In genomic region chrX:138847930-138848329, GRCh38 we compare ENCODE assay signal across 16 cellular contexts.
DNase-seq lines count a peak whose midpoint lies in the region; ATAC-seq, FAIRE-seq and TF ChIP-seq lines count a peak whose summit lies in the region.
"Had no signal": no experiment of that assay in that cellular context is flagged by ENCODE, and none has a peak within 500 bp of the region (broad histone marks: within the 10 kb centered on the region; RNA-seq: fewer than 3 reads in every experiment).

No MANE protein-coding gene starts in this region.

- H3K4me3 ChIP-seq in AG10803 (ENCODE audit: low read length) (no peak overlapping the region), kidney (ENCODE audit: low read length in 2 of 2) (no peak overlapping the region), neuronal stem cell (ENCODE audit: low read length in 2 of 2) (no peak overlapping the region)
- H3K4me3 ChIP-seq: mucosa of descending colon, right atrium auricular region had no signal

- no peaks in the 10 kb centered on the region for H3K9me3 ChIP-seq in kidney (ENCODE audit: control insufficient read depth in 1 of 2, low read length in 2 of 2)
- no peaks in the 10 kb centered on the region for H3K9me3 ChIP-seq in neuronal stem cell (replicated peaks in 1 of 2; ENCODE audit: control insufficient read depth in 2 of 2, insufficient read depth in 1 of 2, low read depth in 1 of 2, low read length in 2 of 2)
- H3K9me3 ChIP-seq: mucosa of descending colon, right atrium auricular region had no signal

- H3K9me3 Mint-ChIP-seq in brain: peaks cover 0 to 2% (median 0%) of the 10 kb centered on the region in 5 experiments
- H3K9me3 Mint-ChIP-seq: activated CD4-positive, alpha-beta memory T cell treated with anti-CD3 and anti-CD28 coated beads, Interleukin-2, amount 10 ng/mL, durations not matched to agents 7 days and 5 days; CD4-positive, alpha-beta T cell; T-helper 2 cell treated with Interferon-gamma antibody and Interleukin-4, amounts not matched to agents 5 μg/mL and 100 μg/mL, for 36 hours had no signal

- H3K23ac ChIP-seq in neuronal stem cell (ENCODE audit: low read depth, low read length, poor library complexity): no peak overlapping the region

- H3K4ac ChIP-seq in neuronal stem cell (ENCODE audit: low read length): no peak overlapping the region

- no peak overlapping the region for H3K18ac ChIP-seq in neuronal stem cell (ENCODE audit: low read length)

- H3K4me3 Mint-ChIP-seq in brain: no peak overlapping the region
- H3K4me3 Mint-ChIP-seq: activated CD4-positive, alpha-beta memory T cell treated with anti-CD3 and anti-CD28 coated beads, Interleukin-2, amount 10 ng/mL, durations not matched to agents 7 days and 5 days; CD4-positive, alpha-beta T cell; IgD-negative memory B cell; T-helper 2 cell treated with Interferon-gamma antibody and Interleukin-4, amounts not matched to agents 5 μg/mL and 100 μg/mL, for 36 hours had no signal

- H2BK5ac ChIP-seq in neuronal stem cell (ENCODE audit: low read length): no peak overlapping the region

- no peak overlapping the region for H3K27ac Mint-ChIP-seq in brain
- H3K27ac Mint-ChIP-seq: activated CD4-positive, alpha-beta memory T cell treated with anti-CD3 and anti-CD28 coated beads, Interleukin-2, amount 10 ng/mL, durations not matched to agents 7 days and 5 days; CD4-positive, alpha-beta T cell; IgD-negative memory B cell; T-helper 2 cell treated with Interferon-gamma antibody and Interleukin-4, amounts not matched to agents 5 μg/mL and 100 μg/mL, for 36 hours had no signal

- DNase-seq in AG10803 (ENCODE audit: low read depth) (peak; percentile 51), HT1080 (ENCODE audit: low read depth) (peak; percentile 0), kidney (no peak), neuronal stem cell (ENCODE audit: low spot score) (no peak), NCI-H1436 (lab: John Stamatoyannopoulos, UW) (no peak), middle frontal gyrus (ENCODE audit: extremely low spot score, low spot score) (no peak)
- DNase-seq: activated CD4-positive, alpha-beta memory T cell treated with anti-CD3 and anti-CD28 coated beads, Interleukin-2, amount 10 ng/mL, durations not matched to agents 7 days and 5 days; brain microvascular endothelial cell; CD4-positive, alpha-beta T cell; mucosa of descending colon; NCI-H2029 had no signal

- no peaks in the 10 kb centered on the region for H3K27me3 ChIP-seq in neuronal stem cell (ENCODE audit: control insufficient read depth in 3 of 3, insufficient read depth in 3 of 3, low read depth in 1 of 3, low read length in 3 of 3)
- H3K27me3 ChIP-seq: brain microvascular endothelial cell, right atrium auricular region had no signal

- H2AK5ac ChIP-seq in neuronal stem cell (ENCODE audit: low read depth, low read length): no peak overlapping the region

- H3K4me1 ChIP-seq in kidney (ENCODE audit: control insufficient read depth in 1 of 2, insufficient read depth in 1 of 2, low read depth in 1 of 2, low read length in 2 of 2) (no peaks in the 10 kb centered on the region), neuronal stem cell (ENCODE audit: control insufficient read depth in 2 of 2, insufficient read depth in 1 of 2, low read depth in 1 of 2, low read length in 2 of 2) (peaks cover 0 to 3% of the 10 kb centered on the region in 2 donors)
- H3K4me1 ChIP-seq: right atrium auricular region had no signal

- ATAC-seq in GM19324 (IDR thresholded peaks at IDR 0.05; ENCODE audit: low FRiP score, unreplicated experiment): no peak
- ATAC-seq: mucosa of descending colon had no signal

- H4K91ac ChIP-seq in neuronal stem cell (ENCODE audit: low read depth, low read length, poor library complexity): no peak overlapping the region

- peaks cover 14% of the 10 kb centered on the region for H3K4me1 Mint-ChIP-seq in brain
- H3K4me1 Mint-ChIP-seq: activated CD4-positive, alpha-beta memory T cell treated with anti-CD3 and anti-CD28 coated beads, Interleukin-2, amount 10 ng/mL, durations not matched to agents 7 days and 5 days; IgD-negative memory B cell had no signal

- no peak overlapping the region for H2BK120ac ChIP-seq in neuronal stem cell (ENCODE audit: low read depth, low read length)

- no peak overlapping the region for H3K4me2 ChIP-seq in neuronal stem cell (ENCODE audit: insufficient read depth, low read length, poor library complexity, severe bottlenecking)

- H3K79me1 ChIP-seq in neuronal stem cell (ENCODE audit: low read depth, low read length): no peaks in the 10 kb centered on the region

- no peak overlapping the region for H2BK12ac ChIP-seq in neuronal stem cell (ENCODE audit: low read length)

- no peak overlapping the region for H3K9ac ChIP-seq in kidney (ENCODE audit: low read length in 2 of 2)
- H3K9ac ChIP-seq in neuronal stem cell (ENCODE audit: low read depth, low read length, poor library complexity): no peak overlapping the region

- WGBS in neuronal stem cell (ENCODE audit: extremely low coverage in 2 of 2, insufficient read length in 2 of 2, insufficient replicate concordance in 1 of 2), 2 donors: no CpG with 5 or more reads among the region's 3 CpGs

- no peak for FAIRE-seq in kidney (lab: Jason Lieb, UNC)

- H2BK15ac ChIP-seq in neuronal stem cell (ENCODE audit: low read length): no peak overlapping the region

- H3K36me3 ChIP-seq in kidney (ENCODE audit: control insufficient read depth in 1 of 2, insufficient read depth in 2 of 2, low read length in 2 of 2): no peaks in the 10 kb centered on the region
- H3K36me3 ChIP-seq in neuronal stem cell (replicated peaks in 1 of 2; ENCODE audit: control insufficient read depth in 2 of 2, insufficient read depth in 2 of 2, low read length in 2 of 2): peaks cover 0 to 2% of the 10 kb centered on the region in 2 donors
- H3K36me3 ChIP-seq: brain microvascular endothelial cell, right atrium auricular region had no signal

- peaks cover 5% of the 10 kb centered on the region for H3K36me3 Mint-ChIP-seq in brain
- H3K36me3 Mint-ChIP-seq: IgD-negative memory B cell had no signal

- no peak overlapping the region for H2AFZ ChIP-seq in neuronal stem cell (ENCODE audit: low read length)

- H4K8ac ChIP-seq in neuronal stem cell (ENCODE audit: low read depth, low read length): no peak overlapping the region

- H3K27me3 Mint-ChIP-seq in brain: peaks cover 4% of the 10 kb centered on the region
- H3K27me3 Mint-ChIP-seq: activated CD4-positive, alpha-beta memory T cell treated with anti-CD3 and anti-CD28 coated beads, Interleukin-2, amount 10 ng/mL, durations not matched to agents 7 days and 5 days; CD4-positive, alpha-beta T cell; IgD-negative memory B cell had no signal

- intact Hi-C loops in kidney (cut with DNase I): no loop called here

- TF ChIP-seq CTCF in AG10803 (conservative IDR thresholded peaks at IDR 0.05; ENCODE audit: low read length) (peak; percentile 50), brain (conservative IDR thresholded peaks at IDR 0.05) (peak; percentile 20 to 47), kidney (IDR thresholded peaks at IDR 0.05; ENCODE audit: borderline replicate concordance, extremely low read depth, insufficient read depth) (peak; percentile 21)

- no peak overlapping the region for H3K14ac ChIP-seq in neuronal stem cell (ENCODE audit: low read length)

- H3K27ac ChIP-seq in kidney (ENCODE audit: low read depth in 2 of 2, low read length in 2 of 2): no peak overlapping the region
- H3K27ac ChIP-seq in neuronal stem cell (replicated peaks; ENCODE audit: low read length): no peak overlapping the region
- H3K27ac ChIP-seq: brain microvascular endothelial cell, right atrium auricular region had no signal

Comparison
In these comparisons a context has a peak if more than half of its experiments do, and no peak if none do; other contexts are left out.
1. DNase-seq: peak in AG10803 (single experiment) and HT1080 (single experiment); none in kidney (single experiment), neuronal stem cell (single experiment), NCI-H1436 (single experiment) and middle frontal gyrus (single experiment).
2. Peak in every context shown above with its lines, with median percentiles within 50 percentile points of each other: CTCF ChIP-seq.